1 cellular context compared by ENCODE assay signal in the genomic region with DNA sequence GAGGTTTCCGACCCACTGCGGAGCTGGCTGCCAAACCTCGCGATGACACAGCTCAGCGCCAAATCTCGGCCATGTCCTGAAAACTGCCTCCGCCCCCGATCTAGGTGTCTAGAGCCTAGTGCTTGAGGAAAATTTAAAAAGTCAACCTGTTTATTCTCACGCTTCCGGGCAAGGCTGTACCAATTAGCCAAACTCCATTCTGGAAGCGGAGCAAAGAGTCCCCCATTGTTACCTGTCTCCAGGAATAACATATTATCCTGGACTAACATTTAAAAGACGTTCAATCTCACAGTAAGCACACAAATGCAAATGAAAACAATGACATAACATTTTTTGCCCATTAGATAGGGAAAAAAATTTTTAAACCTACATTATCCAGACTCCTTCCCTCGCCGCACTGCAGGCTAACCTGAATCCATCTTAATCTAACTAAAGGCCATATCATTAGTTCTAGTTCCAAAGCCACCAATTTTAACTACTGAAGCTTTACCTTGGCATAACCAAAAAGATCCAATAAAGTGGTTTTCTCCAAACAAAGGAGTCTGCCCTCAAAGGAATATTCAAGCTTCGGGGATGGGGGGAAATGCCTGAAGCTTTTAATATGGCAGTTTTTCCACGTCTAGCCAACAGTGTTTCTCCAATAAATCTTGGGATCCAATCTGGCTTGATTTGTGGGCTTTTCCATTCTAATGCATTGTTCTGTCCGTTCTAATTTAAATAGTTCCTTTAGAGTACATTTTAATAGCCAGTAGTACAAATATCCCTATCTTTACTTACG.
TF ChIP-seq lines count a peak whose summit lies in the region.

No MANE protein-coding gene starts in this region.

TF ChIP-seq in HEK293, 187 proteins besides CTCF, POLR2A, EP300 and RAD21 (continued from another document):
- TF ChIP-seq ZBTB11 (tag by site-specific recombination; conservative IDR thresholded peaks at IDR 0.05; ENCODE audit: low read depth): 0 out of 2 replicates have a peak, but pooled peaks have one; percentile 12
- 0 out of 2 replicates have a peak, but pooled peaks have one; percentile 30 for TF ChIP-seq ZBTB17 (tag by site-specific recombination; IDR thresholded peaks at IDR 0.05)
- TF ChIP-seq ZNF626 (tag by site-specific recombination; IDR thresholded peaks at IDR 0.05): no peak
- TF ChIP-seq ZNF155 (tag by site-specific recombination; IDR thresholded peaks at IDR 0.05): no peak
- TF ChIP-seq, protein P1, sequence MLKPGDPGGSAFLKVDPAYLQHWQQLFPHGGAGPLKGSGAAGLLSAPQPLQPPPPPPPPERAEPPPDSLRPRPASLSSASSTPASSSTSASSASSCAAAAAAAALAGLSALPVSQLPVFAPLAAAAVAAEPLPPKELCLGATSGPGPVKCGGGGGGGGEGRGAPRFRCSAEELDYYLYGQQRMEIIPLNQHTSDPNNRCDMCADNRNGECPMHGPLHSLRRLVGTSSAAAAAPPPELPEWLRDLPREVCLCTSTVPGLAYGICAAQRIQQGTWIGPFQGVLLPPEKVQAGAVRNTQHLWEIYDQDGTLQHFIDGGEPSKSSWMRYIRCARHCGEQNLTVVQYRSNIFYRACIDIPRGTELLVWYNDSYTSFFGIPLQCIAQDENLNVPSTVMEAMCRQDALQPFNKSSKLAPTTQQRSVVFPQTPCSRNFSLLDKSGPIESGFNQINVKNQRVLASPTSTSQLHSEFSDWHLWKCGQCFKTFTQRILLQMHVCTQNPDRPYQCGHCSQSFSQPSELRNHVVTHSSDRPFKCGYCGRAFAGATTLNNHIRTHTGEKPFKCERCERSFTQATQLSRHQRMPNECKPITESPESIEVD (tag by site-specific recombination; IDR thresholded peaks at IDR 0.05): peak; percentile 41; the same call in 1 of the 2 replicates
- TF ChIP-seq SP3 (tag by site-specific recombination; IDR thresholded peaks at IDR 0.05): 0 out of 2 replicates have a peak, but pooled peaks have one; percentile 11
- TF ChIP-seq ZNF624 (tag by site-specific recombination; IDR thresholded peaks at IDR 0.05): no peak
- TF ChIP-seq MYNN (tag by site-specific recombination; IDR thresholded peaks at IDR 0.05; ENCODE audit: borderline replicate concordance): peak; percentile 76; the same call in 1 of the 2 replicates
- TF ChIP-seq ZBTB20 (tag by site-specific recombination; IDR thresholded peaks at IDR 0.05): peak; percentile 56; the same call in 1 of the 2 replicates
- TF ChIP-seq SCRT2 (tag by site-specific recombination; IDR thresholded peaks at IDR 0.05): peak; percentile 49; the same call in 1 of the 2 replicates
- TF ChIP-seq MZF1 (tag by site-specific recombination; IDR thresholded peaks at IDR 0.05; ENCODE audit: borderline replicate concordance): peak; percentile 74; the same call in 1 of the 2 replicates
- no peak for TF ChIP-seq AEBP2 (tag by site-specific recombination; IDR thresholded peaks at IDR 0.05; ENCODE audit: borderline replicate concordance)
- TF ChIP-seq ZNF335 (tag by site-specific recombination; conservative IDR thresholded peaks at IDR 0.05): peak; percentile 13; the same call in 1 of the 2 replicates
- TF ChIP-seq, protein P2, sequence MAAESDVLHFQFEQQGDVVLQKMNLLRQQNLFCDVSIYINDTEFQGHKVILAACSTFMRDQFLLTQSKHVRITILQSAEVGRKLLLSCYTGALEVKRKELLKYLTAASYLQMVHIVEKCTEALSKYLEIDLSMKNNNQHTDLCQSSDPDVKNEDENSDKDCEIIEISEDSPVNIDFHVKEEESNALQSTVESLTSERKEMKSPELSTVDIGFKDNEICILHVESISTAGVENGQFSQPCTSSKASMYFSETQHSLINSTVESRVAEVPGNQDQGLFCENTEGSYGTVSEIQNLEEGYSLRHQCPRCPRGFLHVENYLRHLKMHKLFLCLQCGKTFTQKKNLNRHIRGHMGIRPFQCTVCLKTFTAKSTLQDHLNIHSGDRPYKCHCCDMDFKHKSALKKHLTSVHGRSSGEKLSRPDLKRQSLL (tag by site-specific recombination; IDR thresholded peaks at IDR 0.05): peak; percentile 68
- TF ChIP-seq ZNF600 (tag by site-specific recombination; IDR thresholded peaks at IDR 0.05): peak; percentile 74
- TF ChIP-seq ZNF747 (tag by site-specific recombination; IDR thresholded peaks at IDR 0.05): no peak
- TF ChIP-seq, protein P3, sequence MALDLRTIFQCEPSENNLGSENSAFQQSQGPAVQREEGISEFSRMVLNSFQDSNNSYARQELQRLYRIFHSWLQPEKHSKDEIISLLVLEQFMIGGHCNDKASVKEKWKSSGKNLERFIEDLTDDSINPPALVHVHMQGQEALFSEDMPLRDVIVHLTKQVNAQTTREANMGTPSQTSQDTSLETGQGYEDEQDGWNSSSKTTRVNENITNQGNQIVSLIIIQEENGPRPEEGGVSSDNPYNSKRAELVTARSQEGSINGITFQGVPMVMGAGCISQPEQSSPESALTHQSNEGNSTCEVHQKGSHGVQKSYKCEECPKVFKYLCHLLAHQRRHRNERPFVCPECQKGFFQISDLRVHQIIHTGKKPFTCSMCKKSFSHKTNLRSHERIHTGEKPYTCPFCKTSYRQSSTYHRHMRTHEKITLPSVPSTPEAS (tag by site-specific recombination; IDR thresholded peaks at IDR 0.05): 0 out of 2 replicates have a peak, but pooled peaks have one; percentile 2
- no peak for TF ChIP-seq ZNF433 (tag by site-specific recombination; IDR thresholded peaks at IDR 0.05; ENCODE audit: low read depth)
- no peak for TF ChIP-seq ZNF132 (tag by site-specific recombination; IDR thresholded peaks at IDR 0.05; ENCODE audit: borderline replicate concordance)
- TF ChIP-seq GLIS2 (tag by site-specific recombination; IDR thresholded peaks at IDR 0.05): peak; percentile 61; the same call in 1 of the 2 replicates
- TF ChIP-seq OSR2 (tag by site-specific recombination; IDR thresholded peaks at IDR 0.05): peak; percentile 30; the same call in 1 of the 2 replicates
